Comparison of ENCODE assay signal across 8 cellular contexts in the genomic region with DNA sequence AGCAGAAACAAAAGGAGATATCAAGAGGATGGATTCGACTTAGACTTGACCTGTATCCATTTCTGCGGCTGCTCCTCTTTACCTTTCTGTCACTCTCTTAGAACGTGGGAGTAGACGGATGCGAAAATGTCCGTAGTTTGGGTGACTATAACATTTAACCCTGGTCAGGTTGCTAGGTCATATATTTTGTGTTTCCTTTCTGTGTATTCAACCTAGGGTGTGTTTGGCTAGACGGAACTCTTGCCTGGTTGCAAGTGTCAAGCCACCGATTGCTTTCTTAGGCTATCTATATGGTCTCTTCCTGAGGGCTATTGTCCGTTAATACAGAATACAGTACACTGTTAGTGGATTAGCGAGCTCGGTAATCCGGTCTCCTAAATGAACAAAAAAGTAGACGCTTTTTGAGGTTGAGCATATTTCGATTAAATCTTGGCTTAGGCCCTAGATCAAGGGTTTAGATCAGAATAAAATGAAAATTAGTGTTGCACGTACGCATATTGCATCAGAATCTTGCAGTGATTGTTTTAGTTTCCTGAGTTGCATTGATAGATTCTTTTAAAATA. TPM values are rescaled to one million over a fixed set of nuclear protein-coding genes. Genes with fewer than 3 reads are reported as not detected.
DNase-seq lines count a peak whose midpoint lies in the region; ATAC-seq lines count a peak whose summit lies in the region.

No MANE protein-coding gene starts in this region.

- H3K27me3 Mint-ChIP-seq in activated T-cell treated with anti-CD3 and anti-CD28 coated beads, Interleukin-2, amount 50 U/mL, for 24 hours: no peaks in the 10 kb centered on the region

- H3K18ac ChIP-seq in trophoblast cell (ENCODE audit: low read length): peak overlapping the region; percentile 61

- H3K4me3 ChIP-seq in esophagus (ENCODE audit: low read depth in 1 of 2, low read length in 2 of 2) (peak overlapping the region; percentile 90 to 95), trophoblast cell (ENCODE audit: low read depth, low read length) (peak overlapping the region; percentile 87)

- H3K27me3 ChIP-seq in esophagus (ENCODE audit: control insufficient read depth in 1 of 2, insufficient read depth in 2 of 2, low read length in 2 of 2) (no peaks in the 10 kb centered on the region), trophoblast cell (ENCODE audit: insufficient read depth, low read length) (no peaks in the 10 kb centered on the region)

- peak overlapping the region; percentile 81 for H3K4ac ChIP-seq in trophoblast cell (ENCODE audit: low read depth, low read length)

- H2BK5ac ChIP-seq in trophoblast cell (ENCODE audit: low read depth, low read length, poor library complexity): no peak overlapping the region

- no peak for DNase-seq in activated T-cell treated with anti-CD3 and anti-CD28 coated beads, Interleukin-2, amount 50 U/mL, for 24 hours
- no peak for DNase-seq in activated T-cell treated with anti-CD3 and anti-CD28 coated beads, Interleukin-2, amount 50 U/mL, for 48 hours
- DNase-seq in SK-N-DZ (ENCODE audit: low spot score) (peak; percentile 47), trophoblast cell (peak in 1 of 2 donors; percentile 6), retina (no peak)

- H2BK12ac ChIP-seq in trophoblast cell (ENCODE audit: low read length): no peak overlapping the region

- H3K79me1 ChIP-seq in trophoblast cell (ENCODE audit: low read length): peaks cover 25% of the 10 kb centered on the region

- H3K27ac ChIP-seq in esophagus (ENCODE audit: low read depth in 2 of 2, low read length in 1 of 2) (peak overlapping the region; percentile 96 to 99), trophoblast cell (ENCODE audit: low read depth, low read length) (peak overlapping the region; percentile 100)

- H4K91ac ChIP-seq in trophoblast cell (ENCODE audit: low read depth, low read length): no peak overlapping the region

- no peak overlapping the region for H2AFZ ChIP-seq in trophoblast cell (ENCODE audit: insufficient read depth, low read length, poor library complexity)

- peak overlapping the region; percentile 87 for H3K27ac Mint-ChIP-seq in activated T-cell treated with anti-CD3 and anti-CD28 coated beads, Interleukin-2, amount 50 U/mL, for 24 hours

- H2AK5ac ChIP-seq in trophoblast cell (ENCODE audit: low read length): no peak overlapping the region

- H3K4me3 Mint-ChIP-seq in activated T-cell treated with anti-CD3 and anti-CD28 coated beads, Interleukin-2, amount 50 U/mL, for 24 hours: peak overlapping the region; percentile 96

- H3K14ac ChIP-seq in trophoblast cell (ENCODE audit: low read length): peak overlapping the region; percentile 42

- WGBS in esophagus, 2 donors: 0 to 1% methylated on average over 16 of the region's 16 CpGs
- no CpG with 5 or more reads among the region's 16 CpGs for WGBS in trophoblast cell (ENCODE audit: extremely low coverage, insufficient coverage, insufficient read length)

- no peaks in the 10 kb centered on the region for H3K36me3 ChIP-seq in esophagus (ENCODE audit: control insufficient read depth in 2 of 2, insufficient read depth in 2 of 2, low read length in 1 of 2)
- no peaks in the 10 kb centered on the region for H3K36me3 ChIP-seq in trophoblast cell (ENCODE audit: control insufficient read depth in 1 of 2, insufficient read depth in 2 of 2, low read length in 2 of 2)

- no peak overlapping the region for H3K23ac ChIP-seq in trophoblast cell (ENCODE audit: low read length)

- no peaks in the 10 kb centered on the region for H3K9me3 Mint-ChIP-seq in activated T-cell treated with anti-CD3 and anti-CD28 coated beads, Interleukin-2, amount 50 U/mL, for 24 hours

- no peak overlapping the region for H4K12ac ChIP-seq in trophoblast cell (ENCODE audit: low read depth, low read length)

- H3K79me2 ChIP-seq in trophoblast cell (ENCODE audit: control insufficient read depth, insufficient read depth, low read length, poor library complexity): peaks cover 22% of the 10 kb centered on the region

- H3K4me1 ChIP-seq in esophagus (ENCODE audit: control insufficient read depth in 2 of 2, insufficient read depth in 2 of 2, low read length in 1 of 2): peaks cover 2 to 8% of the 10 kb centered on the region in 2 donors
- H3K4me1 ChIP-seq in trophoblast cell (ENCODE audit: control insufficient read depth in 1 of 2, insufficient read depth in 2 of 2, low read length in 2 of 2): no peaks in the 10 kb centered on the region

- H3K9me3 ChIP-seq in esophagus (ENCODE audit: control insufficient read depth in 2 of 2, insufficient read depth in 1 of 2, low read depth in 1 of 2, low read length in 1 of 2): no peaks in the 10 kb centered on the region
- H3K9me3 ChIP-seq in trophoblast cell (ENCODE audit: insufficient read depth, low read depth, low read length): no peaks in the 10 kb centered on the region

- ATAC-seq in GM21528 (IDR thresholded peaks at IDR 0.05; ENCODE audit: low FRiP score, unreplicated experiment) (no peak), HG03039 (IDR thresholded peaks at IDR 0.05; ENCODE audit: unreplicated experiment) (no peak)

- peak overlapping the region; percentile 89 for H3K9ac ChIP-seq in trophoblast cell (ENCODE audit: low read length)

- no peak overlapping the region for H4K8ac ChIP-seq in trophoblast cell (ENCODE audit: low read depth, low read length)

- H2BK120ac ChIP-seq in trophoblast cell (ENCODE audit: insufficient read depth, low read length, poor library complexity): no peak overlapping the region

- H3K4me2 ChIP-seq in trophoblast cell (ENCODE audit: low read length): peak overlapping the region; percentile 93

- H3K36me3 Mint-ChIP-seq in activated T-cell treated with anti-CD3 and anti-CD28 coated beads, Interleukin-2, amount 50 U/mL, for 24 hours (ENCODE audit: low read depth): peaks cover 45% of the 10 kb centered on the region

- peaks cover 64% of the 10 kb centered on the region for H3K4me1 Mint-ChIP-seq in activated T-cell treated with anti-CD3 and anti-CD28 coated beads, Interleukin-2, amount 50 U/mL, for 24 hours (ENCODE audit: low read depth)

RNA-seq across cellular contexts. Expression of a gene that starts 1.2 kb away (rescaled TPM):
- polyA plus RNA-seq in SK-N-DZ (2014; cell fraction: cytosol; rRNA removed): 20.4 and 36.8 TPM in 2 replicates
- polyA plus RNA-seq in SK-N-DZ (2014; cell fraction: nucleus; rRNA removed): 17.3 and 24.9 TPM in 2 replicates
- 10 to 100 TPM; 18.2 to 25.2 TPM for polyA plus RNA-seq in esophagus
- 52.1 and 54.8 TPM in 2 replicates for polyA plus RNA-seq in trophoblast cell (2013)

RNA-seq across cellular contexts. Expression of a gene that starts 1.2 kb away (rescaled TPM):
- polyA plus RNA-seq in SK-N-DZ (2014; cell fraction: cytosol; rRNA removed): 0.44 and 0.56 TPM in 2 replicates
- polyA plus RNA-seq in SK-N-DZ (2014; cell fraction: nucleus; rRNA removed): 0.05 and 0.07 TPM in 2 replicates
- polyA plus RNA-seq in esophagus: under 1 TPM; 0.15 to 0.16 TPM
- 0.42 and 0.49 TPM in 2 replicates for polyA plus RNA-seq in trophoblast cell (2013)

RNA-seq across cellular contexts. Expression of a gene that starts 46.6 kb away (rescaled TPM):
- polyA plus RNA-seq in SK-N-DZ (2014; cell fraction: cytosol; rRNA removed): 59.3 and 60.5 TPM in 2 replicates
- polyA plus RNA-seq in SK-N-DZ (2014; cell fraction: nucleus; rRNA removed): 29.2 and 32.8 TPM in 2 replicates
- 10 to 100 TPM in 1 of 2 donors, 1 to 10 TPM in 1; 7.2 to 14.2 TPM for polyA plus RNA-seq in esophagus
- 36.3 and 39.0 TPM in 2 replicates for polyA plus RNA-seq in trophoblast cell (2013)
